8 cellular contexts compared by ENCODE assay signal in genomic region chr15:85533949-85534543, GRCh38.
DNase-seq lines count a peak whose midpoint lies in the region; ATAC-seq, FAIRE-seq and TF ChIP-seq lines count a peak whose summit lies in the region.

No MANE protein-coding gene starts in this region.

- H3K79me2 ChIP-seq in MM.1S (ENCODE audit: low read length) = no peaks in the 10 kb centered on the region

- H3K4me1 ChIP-seq in MM.1S (ENCODE audit: low read length) (peaks cover 15% of the 10 kb centered on the region), colonic mucosa (peaks cover 4% of the 10 kb centered on the region)

- no peak for TF ChIP-seq CTCF in MM.1S (IDR thresholded peaks at IDR 0.05; ENCODE audit: low read length)
- no peak for TF ChIP-seq CTCF in colonic mucosa (IDR thresholded peaks at IDR 0.05)

- peaks cover 3% of the 10 kb centered on the region; the same call in 1 of the 2 replicates for H3F3A ChIP-seq in MM.1S (ENCODE audit: insufficient read depth, low read length)

- DNase-seq in MM.1S (peak; percentile 41), left lobe of liver (ENCODE audit: low spot score) (no peak), urothelium cell line (ENCODE audit: low spot score) (no peak), NCI-H774 (lab: John Stamatoyannopoulos, UW) (no peak), colonic mucosa (no peak), DMS53 treated with DMSO at 0.1 percent for 48 hours (lab: John Stamatoyannopoulos, UW; ENCODE audit: unreplicated experiment) (no peak)

- H3K27me3 ChIP-seq in MM.1S (replicated peaks; ENCODE audit: insufficient read depth, low read length) = no peaks in the 10 kb centered on the region
- no peaks in the 10 kb centered on the region for H3K27me3 ChIP-seq in colonic mucosa

- no peaks in the 10 kb centered on the region for H4K20me1 ChIP-seq in MM.1S (ENCODE audit: insufficient read depth, low read length)

- H3K9me3 ChIP-seq in MM.1S (replicated peaks; ENCODE audit: insufficient read depth, low read length) (no peaks in the 10 kb centered on the region), colonic mucosa (no peaks in the 10 kb centered on the region)

- TF ChIP-seq POLR2A in GM18505 (IDR thresholded peaks at IDR 0.05; ENCODE audit: borderline replicate concordance, extremely low read depth, insufficient read depth, insufficient read length) = no peak

- H3K9ac ChIP-seq in MM.1S (ENCODE audit: low read length) (no peak overlapping the region), colonic mucosa (ENCODE audit: low read depth in 2 of 2, low read length in 2 of 2) (no peak overlapping the region)

- intact Hi-C loops in colonic mucosa (cut with DNase I) = no loop called here

- no peak for FAIRE-seq in urothelium cell line (lab: Jason Lieb, UNC)

- H3K27ac ChIP-seq in MM.1S (ENCODE audit: low read length) (no peak overlapping the region), colonic mucosa (no peak overlapping the region)

- H3K9me2 ChIP-seq in MM.1S (replicated peaks; ENCODE audit: insufficient read depth, low read length) = no peaks in the 10 kb centered on the region

- H3K36me3 ChIP-seq in MM.1S (replicated peaks; ENCODE audit: insufficient read depth, low read length) (no peaks in the 10 kb centered on the region), colonic mucosa (no peaks in the 10 kb centered on the region)

- ATAC-seq in GM18505 (IDR thresholded peaks at IDR 0.05; ENCODE audit: unreplicated experiment) = peak; percentile 87
- peak; percentile 95 for ATAC-seq in GM21619 (IDR thresholded peaks at IDR 0.05; ENCODE audit: unreplicated experiment)
- peak; percentile 23 for ATAC-seq in left lobe of liver

- H2AFZ ChIP-seq in MM.1S (ENCODE audit: low read length) = no peak overlapping the region

- H3K4me3 ChIP-seq in MM.1S (ENCODE audit: low read length) = no peak overlapping the region
- H3K4me3 ChIP-seq in colonic mucosa = no peak overlapping the region

- H3K4me2 ChIP-seq in MM.1S (ENCODE audit: low read depth, low read length) = no peak overlapping the region

Comparison
In these comparisons a context has a peak if more than half of its experiments do, and no peak if none do; other contexts are left out.
1. ATAC-seq: peak in every context shown above with its lines; median percentile 95 in GM21619; 87 in GM18505; 23 in left lobe of liver.